In genomic region chr10:6669269-6669859, GRCh38 we compare ENCODE assay signal across 8 cellular contexts.
DNase-seq lines count a peak whose midpoint lies in the region; ATAC-seq and TF ChIP-seq lines count a peak whose summit lies in the region.

No MANE protein-coding gene starts in this region.

- WGBS in heart left ventricle, 4 donors, result 38 to 42% (median 40%) methylated on average over 5 of the region's 5 CpGs
- WGBS in right cardiac atrium, result 34% methylated on average over 5 of the region's 5 CpGs

- DNase-seq in heart left ventricle, result no peak
- DNase-seq in right cardiac atrium, result no peak
- DNase-seq in NCI-H2081 (lab: John Stamatoyannopoulos, UW), result peak; percentile 30 to 53
- no peak for DNase-seq in breast epithelium (ENCODE audit: low spot score in 2 of 2)
- DNase-seq in lower lobe of right lung, result no peak
- no peak for DNase-seq in stimulated activated CD4-positive, alpha-beta T cell treated with anti-CD3 and anti-CD28 coated beads, Interleukin-15, amount 100 ng/mL, for 24 hours
- DNase-seq in sciatic nerve (ENCODE audit: low spot score), result no peak

- H3K9me3 ChIP-seq in heart left ventricle, result no peaks in the 10 kb centered on the region
- H3K9me3 ChIP-seq in right cardiac atrium (ENCODE audit: control insufficient read depth, low read length), result no peaks in the 10 kb centered on the region
- H3K9me3 ChIP-seq in breast epithelium, result no peaks in the 10 kb centered on the region
- H3K9me3 ChIP-seq in lower lobe of right lung, result no peaks in the 10 kb centered on the region

- H3K4me1 ChIP-seq in heart left ventricle (peaks cover 0 to 7% (median 0%) of the 10 kb centered on the region in 12 donors), right cardiac atrium (ENCODE audit: control insufficient read depth, insufficient read depth, low read length) (no peaks in the 10 kb centered on the region), breast epithelium (no peaks in the 10 kb centered on the region), lower lobe of right lung (no peaks in the 10 kb centered on the region)

- H3K27me3 ChIP-seq in heart left ventricle (peaks cover 0 to 27% (median 0%) of the 10 kb centered on the region in 9 donors), right cardiac atrium (ENCODE audit: control insufficient read depth, insufficient read depth) (no peaks in the 10 kb centered on the region), breast epithelium (peaks cover 0 to 10% of the 10 kb centered on the region in 2 donors), lower lobe of right lung (ENCODE audit: low read depth) (peaks cover 12% of the 10 kb centered on the region)

- H3K4me3 ChIP-seq in heart left ventricle (no peak overlapping the region), right cardiac atrium (ENCODE audit: low read length) (no peak overlapping the region), breast epithelium (no peak overlapping the region), lower lobe of right lung (no peak overlapping the region)

- H3K36me3 ChIP-seq in heart left ventricle (no peaks in the 10 kb centered on the region), breast epithelium (no peaks in the 10 kb centered on the region), lower lobe of right lung (no peaks in the 10 kb centered on the region)

- no peak overlapping the region for H3K27ac ChIP-seq in heart left ventricle
- H3K27ac ChIP-seq in right cardiac atrium (ENCODE audit: low read length), result no peak overlapping the region
- H3K27ac ChIP-seq in breast epithelium, result no peak overlapping the region
- H3K27ac ChIP-seq in lower lobe of right lung, result no peak overlapping the region

- intact Hi-C loops in heart left ventricle (cut with DNase I) (loop anchor here in 5 of 10 donors (5.0 to 10.0 kb wide), 4 partner anchors 87 to 755 kb away; partner anchors contain the start of gene PRKCQ (in 1 of the 5)), right cardiac atrium (cut with DNase I) (loop anchor here in 2 of 4 donors (10.0 kb wide), 2 partner anchors 565 to 745 kb away; partner anchors contain the start of gene SFMBT2 (in 1 of the 2)), breast epithelium (cut with DNase I; ENCODE audit: low total_unique reads) (no loop called here), lower lobe of right lung (cut with DNase I) (no loop called here), sciatic nerve (cut with DNase I) (no loop called here)

- ATAC-seq in heart left ventricle, result peak in 1 of 4 donors; percentile 51
- no peak for ATAC-seq in right cardiac atrium
- no peak for ATAC-seq in lower lobe of right lung
- no peak for ATAC-seq in HG03159 (IDR thresholded peaks at IDR 0.05; ENCODE audit: unreplicated experiment)
- no peak for ATAC-seq in sciatic nerve

- TF ChIP-seq POLR2A in heart left ventricle (IDR thresholded peaks at IDR 0.05), result no peak
- no peak for TF ChIP-seq POLR2A in breast epithelium (IDR thresholded peaks at IDR 0.05)

- peak; percentile 44 to 72 (median 60) for TF ChIP-seq CTCF in heart left ventricle (IDR thresholded peaks at IDR 0.05)
- TF ChIP-seq CTCF in breast epithelium (IDR thresholded peaks at IDR 0.05), result peak; percentile 23 to 64 (median 54)
- TF ChIP-seq CTCF in lower lobe of right lung (IDR thresholded peaks at IDR 0.05), result peak; percentile 61

Comparison
In these comparisons a context has a peak if more than half of its experiments do, and no peak if none do; other contexts are left out.
1. DNase-seq: peak in NCI-H2081 (2 of 2); none in heart left ventricle (0 of 5), right cardiac atrium (0 of 3), breast epithelium (0 of 2), lower lobe of right lung (single experiment), stimulated activated CD4-positive, alpha-beta T cell treated with anti-CD3 and anti-CD28 coated beads, Interleukin-15, amount 100 ng/mL, for 24 hours (single experiment) and sciatic nerve (single experiment).
2. Peak in every context shown above with its lines, with median percentiles within 50 percentile points of each other: CTCF ChIP-seq.